1 cellular context compared by ENCODE assay signal in the genomic region with DNA sequence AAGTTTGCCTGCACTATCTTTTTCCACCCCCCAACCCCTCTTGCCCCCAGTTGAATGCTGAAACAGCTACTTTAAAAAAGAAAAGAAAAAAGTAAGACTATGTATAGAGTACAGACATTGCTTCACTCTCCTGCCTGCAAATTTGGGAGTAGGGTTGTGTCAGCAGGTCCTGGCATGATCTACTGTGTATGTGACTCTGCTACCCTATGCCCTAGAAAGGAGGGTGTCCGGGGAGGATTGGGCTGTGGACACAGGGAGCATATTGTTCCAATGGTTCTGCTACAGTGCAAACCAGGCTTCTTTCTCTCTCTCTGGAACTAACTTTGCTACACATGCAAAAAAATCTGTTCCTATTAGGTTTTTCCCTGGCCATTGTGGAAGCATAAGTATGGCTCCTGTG.
TF ChIP-seq lines count a peak whose summit lies in the region.

No MANE protein-coding gene starts in this region.

TF ChIP-seq in IMR-90, 13 proteins besides CTCF, POLR2A, EP300 and RAD21 (continued from another document):
- TF ChIP-seq, protein P1, sequence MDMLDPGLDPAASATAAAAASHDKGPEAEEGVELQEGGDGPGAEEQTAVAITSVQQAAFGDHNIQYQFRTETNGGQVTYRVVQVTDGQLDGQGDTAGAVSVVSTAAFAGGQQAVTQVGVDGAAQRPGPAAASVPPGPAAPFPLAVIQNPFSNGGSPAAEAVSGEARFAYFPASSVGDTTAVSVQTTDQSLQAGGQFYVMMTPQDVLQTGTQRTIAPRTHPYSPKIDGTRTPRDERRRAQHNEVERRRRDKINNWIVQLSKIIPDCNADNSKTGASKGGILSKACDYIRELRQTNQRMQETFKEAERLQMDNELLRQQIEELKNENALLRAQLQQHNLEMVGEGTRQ (IDR thresholded peaks at IDR 0.05; ENCODE audit: low read depth, low read length), result no peak
- TF ChIP-seq FOS (IDR thresholded peaks at IDR 0.05; ENCODE audit: low read depth, low read length), result no peak
- TF ChIP-seq, protein P2, sequence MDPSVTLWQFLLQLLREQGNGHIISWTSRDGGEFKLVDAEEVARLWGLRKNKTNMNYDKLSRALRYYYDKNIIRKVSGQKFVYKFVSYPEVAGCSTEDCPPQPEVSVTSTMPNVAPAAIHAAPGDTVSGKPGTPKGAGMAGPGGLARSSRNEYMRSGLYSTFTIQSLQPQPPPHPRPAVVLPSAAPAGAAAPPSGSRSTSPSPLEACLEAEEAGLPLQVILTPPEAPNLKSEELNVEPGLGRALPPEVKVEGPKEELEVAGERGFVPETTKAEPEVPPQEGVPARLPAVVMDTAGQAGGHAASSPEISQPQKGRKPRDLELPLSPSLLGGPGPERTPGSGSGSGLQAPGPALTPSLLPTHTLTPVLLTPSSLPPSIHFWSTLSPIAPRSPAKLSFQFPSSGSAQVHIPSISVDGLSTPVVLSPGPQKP (IDR thresholded peaks at IDR 0.05; ENCODE audit: borderline replicate concordance, low read depth, low read length), result no peak
- no peak for TF ChIP-seq MXI1 (IDR thresholded peaks at IDR 0.05; ENCODE audit: borderline replicate concordance, low read depth, low read length)
- TF ChIP-seq MAFK (IDR thresholded peaks at IDR 0.05; ENCODE audit: low read depth, low read length), result no peak
- TF ChIP-seq BHLHE40 (IDR thresholded peaks at IDR 0.05; ENCODE audit: low read depth, low read length), result no peak
- no peak for TF ChIP-seq RFX5 (IDR thresholded peaks at IDR 0.05; ENCODE audit: low read depth, low read length)
- TF ChIP-seq RCOR1 (IDR thresholded peaks at IDR 0.05; ENCODE audit: insufficient replicate concordance, low read length), result no peak
- TF ChIP-seq CHD1 (IDR thresholded peaks at IDR 0.05; ENCODE audit: low read depth, low read length), result no peak
